ENCODE assay signal across 19 cellular contexts in the genomic region with DNA sequence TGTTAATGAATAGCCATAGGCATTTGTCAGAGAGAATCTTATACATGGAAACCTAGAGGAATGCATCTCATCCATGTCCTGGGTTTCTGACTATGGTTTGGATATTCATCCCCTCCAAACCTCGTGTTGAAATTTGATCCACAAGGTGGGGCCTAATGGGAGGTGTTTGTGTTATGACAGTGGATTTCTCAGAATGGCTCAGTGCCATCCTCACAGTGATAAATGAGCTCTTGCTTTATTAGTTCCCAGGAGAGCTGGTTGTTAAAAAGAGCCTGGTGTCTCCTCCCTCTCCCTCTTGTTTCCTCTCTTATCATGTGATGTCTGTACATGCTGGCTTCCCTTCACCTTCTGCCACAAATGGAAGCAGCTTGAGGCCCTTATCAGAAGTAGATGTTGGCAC.
DNase-seq lines count a peak whose midpoint lies in the region; TF ChIP-seq lines count a peak whose summit lies in the region.
"Had no signal": no experiment of that assay in that cellular context is flagged by ENCODE, and none has a peak within 500 bp of the region (broad histone marks: within the 10 kb centered on the region; RNA-seq: fewer than 3 reads in every experiment).

No MANE protein-coding gene starts in this region.

- no peaks in the 10 kb centered on the region for H3K9me3 Mint-ChIP-seq in type B pancreatic cell

- H3K4me3 Mint-ChIP-seq in type B pancreatic cell, result no peak overlapping the region
- H3K4me3 Mint-ChIP-seq: activated CD8-positive, alpha-beta T cell treated with anti-CD3 and anti-CD28 coated beads for 36 hours; CD4-positive, alpha-beta memory T cell; natural killer cell treated with Interleukin-12 subunit alpha and Interleukin-12 subunit beta and Interleukin-15 and Interleukin-18, amount 100 ng/mL, for 72 hours; stimulated activated naive CD8-positive, alpha-beta T cell treated with anti-CD3 and anti-CD28 coated beads, Interleukin-15, amount 100 ng/mL, for 72 hours; T-helper 1 cell treated with Interleukin-12 subunit alpha and Interleukin-12 subunit beta and Interleukin-4 antibody, amounts not matched to agents 30 μg/mL and 1 μg/mL, for 36 hours had no signal

- peaks cover 5% of the 10 kb centered on the region for H3K4me1 Mint-ChIP-seq in type B pancreatic cell (ENCODE audit: unreplicated experiment)
- H3K4me1 Mint-ChIP-seq: CD4-positive, alpha-beta memory T cell; stimulated activated naive CD8-positive, alpha-beta T cell treated with anti-CD3 and anti-CD28 coated beads, Interleukin-15, amount 100 ng/mL, for 72 hours had no signal

- TF ChIP-seq CTCF in type B pancreatic cell (conservative IDR thresholded peaks at IDR 0.05), result no peak

- no peaks in the 10 kb centered on the region for H3K27me3 Mint-ChIP-seq in type B pancreatic cell
- H3K27me3 Mint-ChIP-seq: activated CD8-positive, alpha-beta T cell treated with anti-CD3 and anti-CD28 coated beads for 36 hours; CD4-positive, alpha-beta memory T cell; natural killer cell treated with Interleukin-12 subunit alpha and Interleukin-12 subunit beta and Interleukin-15 and Interleukin-18, amount 100 ng/mL, for 72 hours; stimulated activated naive CD8-positive, alpha-beta T cell treated with anti-CD3 and anti-CD28 coated beads, Interleukin-15, amount 100 ng/mL, for 72 hours had no signal

- H3K27ac Mint-ChIP-seq in type B pancreatic cell, result no peak overlapping the region
- H3K27ac Mint-ChIP-seq: activated CD8-positive, alpha-beta T cell treated with anti-CD3 and anti-CD28 coated beads for 36 hours; CD4-positive, alpha-beta memory T cell; natural killer cell treated with Interleukin-12 subunit alpha and Interleukin-12 subunit beta and Interleukin-15 and Interleukin-18, amount 100 ng/mL, for 72 hours; stimulated activated naive CD8-positive, alpha-beta T cell treated with anti-CD3 and anti-CD28 coated beads, Interleukin-15, amount 100 ng/mL, for 72 hours; T-helper 1 cell treated with Interleukin-12 subunit alpha and Interleukin-12 subunit beta and Interleukin-4 antibody, amounts not matched to agents 30 μg/mL and 1 μg/mL, for 36 hours had no signal

- no peaks in the 10 kb centered on the region for H3K36me3 Mint-ChIP-seq in type B pancreatic cell
- H3K36me3 Mint-ChIP-seq: CD4-positive, alpha-beta memory T cell; natural killer cell treated with Interleukin-12 subunit alpha and Interleukin-12 subunit beta and Interleukin-15 and Interleukin-18, amount 100 ng/mL, for 72 hours had no signal

- peak; percentile 48 for DNase-seq in DMS153 treated with DMSO at 0.1 percent for 48 hours (lab: John Stamatoyannopoulos, UW; ENCODE audit: unreplicated experiment)
- DNase-seq in NCI-H146 treated with DMSO at 0.1 percent for 48 hours (lab: John Stamatoyannopoulos, UW; ENCODE audit: unreplicated experiment), result peak; percentile 73
- peak; percentile 55 to 69 for DNase-seq in NCI-H524 (lab: John Stamatoyannopoulos, UW)
- DNase-seq in left kidney (ENCODE audit: low read depth, low spot score), result peak; percentile 69
- DNase-seq in NCI-H1092 treated with DMSO at 0.1 percent for 48 hours (lab: John Stamatoyannopoulos, UW), result no peak
- no peak for DNase-seq in type B pancreatic cell (ENCODE audit: extremely low spot score, unreplicated experiment)
- DNase-seq in cerebellum (ENCODE audit: low spot score), result no peak
- DNase-seq: activated CD4-positive, alpha-beta T cell treated with anti-CD3 and anti-CD28 coated beads for 1 hour; activated CD8-positive, alpha-beta T cell treated with anti-CD3 and anti-CD28 coated beads for 36 hours; activated gamma-delta T cell; activated T-cell treated with anti-CD3 and anti-CD28 coated beads, Interleukin-2, amount 50 U/mL, for 1 hour; CD4-positive, alpha-beta memory T cell; DND-41; dorsolateral prefrontal cortex; NCI-H1048; stimulated activated naive CD8-positive, alpha-beta T cell treated with anti-CD3 and anti-CD28 coated beads, Interleukin-15, amount 100 ng/mL, for 72 hours; tibial artery had no signal

Comparison
In these comparisons a context has a peak if more than half of its experiments do, and no peak if none do; other contexts are left out.
1. DNase-seq: peak in DMS153 treated with DMSO at 0.1 percent for 48 hours (single experiment), NCI-H146 treated with DMSO at 0.1 percent for 48 hours (single experiment), NCI-H524 (2 of 2) and left kidney (single experiment); none in NCI-H1092 treated with DMSO at 0.1 percent for 48 hours (single experiment), type B pancreatic cell (single experiment) and cerebellum (single experiment).